ENCODE assay signal across 8 cellular contexts in genomic region chr1:33612877-33613487, GRCh38.
DNase-seq lines count a peak whose midpoint lies in the region; ATAC-seq, FAIRE-seq and TF ChIP-seq lines count a peak whose summit lies in the region.

No MANE protein-coding gene starts in this region.

- no peak overlapping the region for H2AFZ ChIP-seq in trophoblast cell (ENCODE audit: insufficient read depth, low read length, poor library complexity)

- H2AK5ac ChIP-seq in trophoblast cell (ENCODE audit: low read length), result no peak overlapping the region

- H2BK12ac ChIP-seq in trophoblast cell (ENCODE audit: low read length), result no peak overlapping the region

- H3K4me3 ChIP-seq in BE2C (ENCODE audit: low read depth, low read length) (no peak overlapping the region), trophoblast cell (ENCODE audit: low read depth, low read length) (no peak overlapping the region)

- no peaks in the 10 kb centered on the region for H3K36me3 ChIP-seq in BE2C
- H3K36me3 ChIP-seq in trophoblast cell (ENCODE audit: control insufficient read depth in 1 of 2, insufficient read depth in 2 of 2, low read length in 2 of 2), result no peaks in the 10 kb centered on the region

- no peak overlapping the region for H4K91ac ChIP-seq in trophoblast cell (ENCODE audit: low read depth, low read length)

- POLR2A ChIA-PET in activated CD4-positive, alpha-beta T cell treated with anti-CD3 and anti-CD28 coated beads, Interleukin-2, amount 10 ng/mL, durations not matched to agents 7 days and 5 days (lab: Charles Lee), result no interaction called here

- H3K14ac ChIP-seq in trophoblast cell (ENCODE audit: low read length), result no peak overlapping the region

- ATAC-seq in GM21786 (IDR thresholded peaks at IDR 0.05; ENCODE audit: unreplicated experiment), result no peak

- no peaks in the 10 kb centered on the region for H3K79me1 ChIP-seq in trophoblast cell (ENCODE audit: low read length)

- H3K4me3 Mint-ChIP-seq in activated CD4-positive, alpha-beta T cell treated with anti-CD3 and anti-CD28 coated beads, Interleukin-2, amount 10 ng/mL, durations not matched to agents 7 days and 5 days, result no peak overlapping the region

- CTCF ChIA-PET in activated CD4-positive, alpha-beta T cell treated with anti-CD3 and anti-CD28 coated beads, Interleukin-2, amount 10 ng/mL, durations not matched to agents 7 days and 5 days (lab: Charles Lee), result interaction anchor here (0.5 to 1.7 kb wide), 4 partner anchors 8 to 603 kb away, joined by 3 to 5 read pairs (median 3); no protein-coding TSS in a partner anchor

- H3K27me3 ChIP-seq in BE2C (no peaks in the 10 kb centered on the region), trophoblast cell (ENCODE audit: insufficient read depth, low read length) (no peaks in the 10 kb centered on the region)

- H2BK120ac ChIP-seq in trophoblast cell (ENCODE audit: insufficient read depth, low read length, poor library complexity), result no peak overlapping the region

- peaks cover 6% of the 10 kb centered on the region for H3K4me1 Mint-ChIP-seq in activated CD4-positive, alpha-beta T cell treated with anti-CD3 and anti-CD28 coated beads, Interleukin-2, amount 10 ng/mL, durations not matched to agents 7 days and 5 days

- H4K8ac ChIP-seq in trophoblast cell (ENCODE audit: low read depth, low read length), result no peak overlapping the region

- H3K79me2 ChIP-seq in trophoblast cell (ENCODE audit: control insufficient read depth, insufficient read depth, low read length, poor library complexity), result no peaks in the 10 kb centered on the region

- H3K36me3 Mint-ChIP-seq in activated CD4-positive, alpha-beta T cell treated with anti-CD3 and anti-CD28 coated beads, Interleukin-2, amount 10 ng/mL, durations not matched to agents 7 days and 5 days (ENCODE audit: low read depth), result no peaks in the 10 kb centered on the region

- FAIRE-seq in frontal cortex (lab: Jason Lieb, UNC), result no peak

- no peak overlapping the region for H2BK5ac ChIP-seq in trophoblast cell (ENCODE audit: low read depth, low read length, poor library complexity)

- H3K27me3 Mint-ChIP-seq in activated CD4-positive, alpha-beta T cell treated with anti-CD3 and anti-CD28 coated beads, Interleukin-2, amount 10 ng/mL, durations not matched to agents 7 days and 5 days, result peaks cover 19% of the 10 kb centered on the region

- H3K4me2 ChIP-seq in trophoblast cell (ENCODE audit: low read length), result no peak overlapping the region

- no peak overlapping the region for H3K27ac ChIP-seq in trophoblast cell (ENCODE audit: low read depth, low read length)

- no CpG with 5 or more reads among the region's 11 CpGs for WGBS in trophoblast cell (ENCODE audit: extremely low coverage, insufficient coverage, insufficient read length)

- no peak overlapping the region for H3K27ac Mint-ChIP-seq in activated CD4-positive, alpha-beta T cell treated with anti-CD3 and anti-CD28 coated beads, Interleukin-2, amount 10 ng/mL, durations not matched to agents 7 days and 5 days

- DNase-seq in BE2C (peak; percentile 57), GM19238 (ENCODE audit: insufficient read length, low spot score) (peak; percentile 42), NCI-H2196 (lab: John Stamatoyannopoulos, UW; ENCODE audit: unreplicated experiment) (peak; percentile 72), frontal cortex (ENCODE audit: low spot score in 2 of 2) (peak; percentile 30 to 62), trophoblast cell (peak; percentile 76 to 94)
- DNase-seq in activated CD4-positive, alpha-beta T cell treated with anti-CD3 and anti-CD28 coated beads, Interleukin-2, amount 10 ng/mL, durations not matched to agents 7 days and 5 days, result peak; percentile 45
- DNase-seq in NK-92 treated with Interleukin-12 subunit alpha and Interleukin-12 subunit beta, amount 100 ng/mL, for 24 hours (lab: John Stamatoyannopoulos, UW), result no peak

- no peak overlapping the region for H3K23ac ChIP-seq in trophoblast cell (ENCODE audit: low read length)

- no peaks in the 10 kb centered on the region for H3K9me3 Mint-ChIP-seq in activated CD4-positive, alpha-beta T cell treated with anti-CD3 and anti-CD28 coated beads, Interleukin-2, amount 10 ng/mL, durations not matched to agents 7 days and 5 days

- peak overlapping the region; percentile 0 for H3K9ac ChIP-seq in trophoblast cell (ENCODE audit: low read length)

- no peak overlapping the region for H4K12ac ChIP-seq in trophoblast cell (ENCODE audit: low read depth, low read length)

- H3K9me3 ChIP-seq in BE2C (no peaks in the 10 kb centered on the region), trophoblast cell (ENCODE audit: insufficient read depth, low read depth, low read length) (peaks cover 2% of the 10 kb centered on the region)

- TF ChIP-seq CTCF in BE2C (IDR thresholded peaks at IDR 0.05; ENCODE audit: low read depth, low read length), result peak; percentile 75

- H3K18ac ChIP-seq in trophoblast cell (ENCODE audit: low read length), result no peak overlapping the region

- no peak overlapping the region for H3K4ac ChIP-seq in trophoblast cell (ENCODE audit: low read depth, low read length)

- H3K4me1 ChIP-seq in BE2C (no peaks in the 10 kb centered on the region), trophoblast cell (ENCODE audit: control insufficient read depth in 1 of 2, insufficient read depth in 2 of 2, low read length in 2 of 2) (no peaks in the 10 kb centered on the region)
